ENCODE assay signal across 8 cellular contexts in the genomic region with DNA sequence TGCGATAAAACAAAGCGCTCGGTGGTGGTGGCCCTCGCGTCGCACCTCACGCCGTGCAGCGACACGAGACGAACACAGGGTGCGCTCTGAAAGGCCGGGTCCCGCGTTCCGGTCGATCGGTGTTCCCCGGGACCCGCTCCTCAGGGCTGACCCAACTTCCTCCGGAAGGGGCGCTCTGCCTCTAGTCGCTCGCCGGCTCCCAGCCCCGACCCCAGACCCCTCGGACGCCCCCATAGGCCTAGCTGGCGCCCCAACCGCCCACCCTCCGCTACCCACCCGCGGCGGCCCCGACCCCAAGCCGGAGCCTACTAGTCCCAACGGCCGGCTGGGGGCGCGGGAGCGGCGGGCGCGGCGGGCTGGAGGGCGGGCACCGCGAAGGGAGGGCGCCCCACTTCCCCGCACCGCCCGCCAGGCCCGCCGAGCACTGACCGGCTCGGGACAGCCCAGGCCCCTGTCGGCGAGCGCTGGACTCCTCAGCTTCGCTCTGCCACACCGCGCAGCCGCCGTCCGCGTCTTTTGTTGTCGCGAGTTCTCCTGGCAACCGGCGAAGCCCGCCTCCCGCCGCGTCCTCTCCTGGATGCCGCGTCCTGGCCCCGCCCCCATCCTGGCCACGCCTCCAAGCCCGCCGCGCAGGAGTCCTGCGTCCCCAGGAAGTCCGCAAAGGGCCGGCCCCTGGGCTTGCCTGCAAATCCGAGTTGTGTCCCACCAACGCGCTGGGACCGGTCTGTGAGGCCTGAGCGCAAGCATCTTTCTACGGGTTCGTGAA. TPM values are rescaled to one million over a fixed set of nuclear protein-coding genes. Genes with fewer than 3 reads are reported as not detected.
A peak's percentile ranks its signal among the peaks of the same experiment; 100 is the strongest.
DNase-seq lines count a peak whose midpoint lies in the region; ATAC-seq and TF ChIP-seq lines count a peak whose summit lies in the region.

A gene with protein sequence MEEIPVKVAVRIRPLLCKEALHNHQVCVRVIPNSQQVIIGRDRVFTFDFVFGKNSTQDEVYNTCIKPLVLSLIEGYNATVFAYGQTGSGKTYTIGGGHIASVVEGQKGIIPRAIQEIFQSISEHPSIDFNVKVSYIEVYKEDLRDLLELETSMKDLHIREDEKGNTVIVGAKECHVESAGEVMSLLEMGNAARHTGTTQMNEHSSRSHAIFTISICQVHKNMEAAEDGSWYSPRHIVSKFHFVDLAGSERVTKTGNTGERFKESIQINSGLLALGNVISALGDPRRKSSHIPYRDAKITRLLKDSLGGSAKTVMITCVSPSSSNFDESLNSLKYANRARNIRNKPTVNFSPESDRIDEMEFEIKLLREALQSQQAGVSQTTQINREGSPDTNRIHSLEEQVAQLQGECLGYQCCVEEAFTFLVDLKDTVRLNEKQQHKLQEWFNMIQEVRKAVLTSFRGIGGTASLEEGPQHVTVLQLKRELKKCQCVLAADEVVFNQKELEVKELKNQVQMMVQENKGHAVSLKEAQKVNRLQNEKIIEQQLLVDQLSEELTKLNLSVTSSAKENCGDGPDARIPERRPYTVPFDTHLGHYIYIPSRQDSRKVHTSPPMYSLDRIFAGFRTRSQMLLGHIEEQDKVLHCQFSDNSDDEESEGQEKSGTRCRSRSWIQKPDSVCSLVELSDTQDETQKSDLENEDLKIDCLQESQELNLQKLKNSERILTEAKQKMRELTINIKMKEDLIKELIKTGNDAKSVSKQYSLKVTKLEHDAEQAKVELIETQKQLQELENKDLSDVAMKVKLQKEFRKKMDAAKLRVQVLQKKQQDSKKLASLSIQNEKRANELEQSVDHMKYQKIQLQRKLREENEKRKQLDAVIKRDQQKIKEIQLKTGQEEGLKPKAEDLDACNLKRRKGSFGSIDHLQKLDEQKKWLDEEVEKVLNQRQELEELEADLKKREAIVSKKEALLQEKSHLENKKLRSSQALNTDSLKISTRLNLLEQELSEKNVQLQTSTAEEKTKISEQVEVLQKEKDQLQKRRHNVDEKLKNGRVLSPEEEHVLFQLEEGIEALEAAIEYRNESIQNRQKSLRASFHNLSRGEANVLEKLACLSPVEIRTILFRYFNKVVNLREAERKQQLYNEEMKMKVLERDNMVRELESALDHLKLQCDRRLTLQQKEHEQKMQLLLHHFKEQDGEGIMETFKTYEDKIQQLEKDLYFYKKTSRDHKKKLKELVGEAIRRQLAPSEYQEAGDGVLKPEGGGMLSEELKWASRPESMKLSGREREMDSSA (N-terminal part only) (minus strand): TSS at position 491 of the 766 bp plus-strand sequence. CDS start 5,841 bp downstream, outside the sequence.

- H3K27ac ChIP-seq in right cardiac atrium (ENCODE audit: low read length) = peak within 1 kb of the TSS; percentile 75
- H3K27ac ChIP-seq in uterus = peak within 1 kb of the TSS; percentile 86 to 98

- ATAC-seq in GM18502 (IDR thresholded peaks at IDR 0.05; ENCODE audit: poor library complexity, unreplicated experiment) (peak; percentile 94), HG02943 (IDR thresholded peaks at IDR 0.05; ENCODE audit: low read depth, unreplicated experiment) (peak; percentile 92), right cardiac atrium (peak; percentile 99 to 100)

- intact Hi-C loops in right cardiac atrium (cut with DNase I) (no loop called here), uterus (cut with DNase I; ENCODE audit: low total_unique reads) (no loop called here)

- H3K27me3 ChIP-seq in right cardiac atrium (ENCODE audit: control insufficient read depth, insufficient read depth) (no peaks in the 10 kb centered on the region), uterus (no peaks in the 10 kb centered on the region)

- H3K4me3 ChIP-seq in right cardiac atrium (ENCODE audit: low read length) = peak within 1 kb of the TSS; percentile 89
- peak within 1 kb of the TSS; percentile 43 to 90 for H3K4me3 ChIP-seq in uterus

- H3K9me3 ChIP-seq in right cardiac atrium (ENCODE audit: control insufficient read depth, low read length) = no peaks in the 10 kb centered on the region
- no peaks in the 10 kb centered on the region for H3K9me3 ChIP-seq in uterus

- peak; percentile 25 to 72 (median 53) for TF ChIP-seq CTCF in uterus (IDR thresholded peaks at IDR 0.05)

- peak; percentile 87 to 95 for TF ChIP-seq POLR2A in uterus (IDR thresholded peaks at IDR 0.05)

- H3K4me1 ChIP-seq in right cardiac atrium (ENCODE audit: control insufficient read depth, insufficient read depth, low read length) = peaks cover 1% of the 10 kb centered on the region
- peaks cover 4% of the 10 kb centered on the region in 2 donors for H3K4me1 ChIP-seq in uterus

- DNase-seq in NCI-H187 (lab: John Stamatoyannopoulos, UW) = peak; percentile 31 to 82
- peak; percentile 90 to 96 (median 90) for DNase-seq in T-helper 2 cell
- peak; percentile 72 to 99 (median 96) for DNase-seq in anterior cingulate cortex (lab: John Stamatoyannopoulos, UW)
- peak; percentile 100 for DNase-seq in right cardiac atrium
- DNase-seq in pulmonary artery endothelial cell (ENCODE audit: low read depth, low spot score) = peak; percentile 84
- peak; percentile 98 to 99 for DNase-seq in uterus

- H3K36me3 ChIP-seq in uterus = no peaks in the 10 kb centered on the region

- under 1% methylated on average over 91 of the region's 91 CpGs for WGBS in right cardiac atrium

RNA-seq across cellular contexts. Expression of the gene that starts here (rescaled TPM):
- total RNA-seq in right cardiac atrium (1 to 10 TPM; 4.0 to 6.5 (median 4.4) TPM), pulmonary artery endothelial cell (2.3 and 2.7 TPM in 2 replicates), uterus (10 to 100 TPM in 2 of 4 donors, 1 to 10 TPM in 2; 4.9 to 23.3 (median 9.6) TPM)
- 0.75 TPM for polyA plus RNA-seq in right cardiac atrium

Comparison
In these comparisons a context has a peak if more than half of its experiments do, and no peak if none do; other contexts are left out.
1. Peak in every context shown above with its lines: DNase-seq, ATAC-seq, H3K4me3 ChIP-seq and H3K27ac ChIP-seq.